1 cellular context compared by ENCODE assay signal in the genomic region with DNA sequence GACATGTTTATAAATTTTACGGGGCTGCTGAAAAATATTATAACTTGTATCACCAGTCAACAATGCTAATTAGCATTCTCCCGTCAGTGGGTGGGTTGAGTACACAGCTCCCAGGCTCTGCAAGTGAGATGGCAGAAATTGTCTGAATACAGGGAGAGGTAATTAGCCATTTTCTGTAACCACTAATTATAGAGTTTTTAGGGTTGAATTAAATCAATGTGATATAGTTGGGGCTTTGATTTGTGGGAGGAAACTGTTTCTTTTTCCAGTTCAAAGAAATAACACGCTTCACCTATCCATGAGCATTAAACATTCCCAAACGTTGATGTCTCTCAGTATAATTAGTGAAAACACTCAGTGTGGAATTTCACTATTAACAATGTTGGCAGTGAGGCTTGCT.
TF ChIP-seq lines count a peak whose summit lies in the region.

No MANE protein-coding gene starts in this region.

TF ChIP-seq in K562, 482 proteins besides CTCF, POLR2A, EP300 and RAD21 (continued from another document):
- TF ChIP-seq, protein P1, sequence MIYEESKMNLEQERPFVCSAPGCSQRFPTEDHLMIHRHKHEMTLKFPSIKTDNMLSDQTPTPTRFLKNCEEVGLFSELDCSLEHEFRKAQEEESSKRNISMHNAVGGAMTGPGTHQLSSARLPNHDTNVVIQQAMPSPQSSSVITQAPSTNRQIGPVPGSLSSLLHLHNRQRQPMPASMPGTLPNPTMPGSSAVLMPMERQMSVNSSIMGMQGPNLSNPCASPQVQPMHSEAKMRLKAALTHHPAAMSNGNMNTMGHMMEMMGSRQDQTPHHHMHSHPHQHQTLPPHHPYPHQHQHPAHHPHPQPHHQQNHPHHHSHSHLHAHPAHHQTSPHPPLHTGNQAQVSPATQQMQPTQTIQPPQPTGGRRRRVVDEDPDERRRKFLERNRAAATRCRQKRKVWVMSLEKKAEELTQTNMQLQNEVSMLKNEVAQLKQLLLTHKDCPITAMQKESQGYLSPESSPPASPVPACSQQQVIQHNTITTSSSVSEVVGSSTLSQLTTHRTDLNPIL (CRISPR knock-in tag; IDR thresholded peaks at IDR 0.05), result no peak
